ENCODE assay signal across 16 cellular contexts in the genomic region with DNA sequence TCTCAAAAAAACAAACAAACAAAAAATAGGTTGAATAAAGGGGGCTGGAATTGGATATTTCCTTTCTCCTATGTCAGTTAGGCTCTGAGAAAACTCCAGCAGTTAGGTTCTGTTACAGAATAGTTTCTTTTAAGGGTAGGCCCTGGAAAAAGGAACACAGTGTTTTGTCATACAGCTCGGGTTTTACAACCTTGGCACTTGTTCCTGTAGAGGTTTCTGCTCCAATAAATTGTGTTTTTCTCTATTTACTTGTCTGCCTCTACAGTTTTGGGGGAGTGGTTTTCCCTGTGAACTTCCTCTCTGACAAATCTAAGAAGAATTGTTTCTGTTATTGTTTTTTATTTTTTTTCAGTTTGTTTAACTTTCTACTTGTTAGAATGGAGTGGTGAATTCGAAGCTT.
A peak's percentile ranks its signal among the peaks of the same experiment; 100 is the strongest.
DNase-seq lines count a peak whose midpoint lies in the region; ATAC-seq and TF ChIP-seq lines count a peak whose summit lies in the region.
"Had no signal": no experiment of that assay in that cellular context is flagged by ENCODE, and none has a peak within 500 bp of the region (broad histone marks: within the 10 kb centered on the region; RNA-seq: fewer than 3 reads in every experiment).

No MANE protein-coding gene starts in this region.

- H3K27me3 Mint-ChIP-seq in H9 (ENCODE audit: low read depth) = no peaks in the 10 kb centered on the region
- no peaks in the 10 kb centered on the region for H3K27me3 Mint-ChIP-seq in WTC11 (ENCODE audit: low read depth)
- H3K27me3 Mint-ChIP-seq in activated T-cell treated with anti-CD3 and anti-CD28 coated beads, Interleukin-2, amount 50 U/mL, for 72 hours (ENCODE audit: low read depth) = no peaks in the 10 kb centered on the region
- H3K27me3 Mint-ChIP-seq: activated CD4-positive, alpha-beta memory T cell treated with anti-CD3 and anti-CD28 coated beads for 36 hours had no signal

- H3K36me3 ChIP-seq in skeletal muscle satellite cell (ENCODE audit: insufficient read depth, low read length) (no peaks in the 10 kb centered on the region), gastrocnemius medialis (no peaks in the 10 kb centered on the region)
- H3K36me3 ChIP-seq: BE2C had no signal

- H3K23me2 ChIP-seq in H9 (ENCODE audit: insufficient read length, low read depth, low read length, poor library complexity, severe bottlenecking) = no peaks in the 10 kb centered on the region

- H3K4me3 ChIP-seq in skeletal muscle satellite cell (ENCODE audit: low read length) (no peak overlapping the region), gastrocnemius medialis (no peak overlapping the region)

- no peak overlapping the region for H3T11ph ChIP-seq in H9 (ENCODE audit: low read length)

- CTCF ChIA-PET in WTC11 (lab: Charles Lee) = no interaction called here

- no peak overlapping the region for H4K8ac ChIP-seq in H9 (replicated peaks; ENCODE audit: insufficient read length, low read depth, low read length)

- H3K27me3 ChIP-seq in H9 (ENCODE audit: insufficient read depth, low read length) (no peaks in the 10 kb centered on the region), layer of hippocampus (ENCODE audit: control insufficient read depth, insufficient read depth, low read length) (no peaks in the 10 kb centered on the region), skeletal muscle satellite cell (ENCODE audit: control insufficient read depth, insufficient read depth, low read length) (no peaks in the 10 kb centered on the region), gastrocnemius medialis (no peaks in the 10 kb centered on the region)

- H2BK15ac ChIP-seq in H9 (ENCODE audit: low read depth, low read length) = no peak overlapping the region

- H3K9me3 Mint-ChIP-seq in H9 (peaks cover 0 to 4% of the 10 kb centered on the region in 2 experiments; a peak in 3 of 5 replicates), WTC11 (peaks cover 23% of the 10 kb centered on the region)
- H3K9me3 Mint-ChIP-seq in activated T-cell treated with anti-CD3 and anti-CD28 coated beads, Interleukin-2, amount 50 U/mL, for 72 hours = peaks cover 1 to 10% of the 10 kb centered on the region in 2 donors

- H3K4me2 ChIP-seq in H9 (ENCODE audit: insufficient read depth, insufficient read length, low read length) (no peak overlapping the region), skeletal muscle satellite cell (ENCODE audit: low read length) (peak overlapping the region; percentile 0)

- no peak overlapping the region for H4K5ac ChIP-seq in H9 (ENCODE audit: insufficient read length, low read depth, low read length)

- H3K4me3 Mint-ChIP-seq in H9 (no peak overlapping the region), WTC11 (no peak overlapping the region)
- H3K4me3 Mint-ChIP-seq in activated T-cell treated with anti-CD3 and anti-CD28 coated beads, Interleukin-2, amount 50 U/mL, for 72 hours = no peak overlapping the region
- H3K4me3 Mint-ChIP-seq: activated CD4-positive, alpha-beta memory T cell treated with anti-CD3 and anti-CD28 coated beads for 36 hours had no signal

- no peak overlapping the region for H3K9ac ChIP-seq in H9 (ENCODE audit: extremely low read depth, insufficient read length, low read length)
- H3K9ac ChIP-seq in skeletal muscle satellite cell (ENCODE audit: low read depth, low read length) = no peak overlapping the region

- H3K9me3 ChIP-seq in H9 (ENCODE audit: control insufficient read depth, low read depth, low read length) = no peaks in the 10 kb centered on the region
- no peaks in the 10 kb centered on the region for H3K9me3 ChIP-seq in skeletal muscle satellite cell (replicated peaks; ENCODE audit: low read length)
- H3K9me3 ChIP-seq in gastrocnemius medialis = no peaks in the 10 kb centered on the region
- H3K9me3 ChIP-seq: BE2C had no signal

- H3K36me3 Mint-ChIP-seq in H9 (ENCODE audit: insufficient read depth in 1 of 3, low read depth in 3 of 3) (peaks cover 2 to 18% (median 8%) of the 10 kb centered on the region in 3 experiments; a peak in 6 of 7 replicates), WTC11 (peaks cover 23% of the 10 kb centered on the region)
- H3K36me3 Mint-ChIP-seq in activated T-cell treated with anti-CD3 and anti-CD28 coated beads, Interleukin-2, amount 50 U/mL, for 72 hours (ENCODE audit: insufficient read depth in 2 of 2) = peaks cover 0 to 1% of the 10 kb centered on the region in 2 donors
- H3K36me3 Mint-ChIP-seq: activated CD4-positive, alpha-beta memory T cell treated with anti-CD3 and anti-CD28 coated beads for 36 hours had no signal

- no peak overlapping the region for H2BK120ac ChIP-seq in H9 (ENCODE audit: low read depth, low read length, poor library complexity, severe bottlenecking)

- H2BK5ac ChIP-seq in H9 (ENCODE audit: insufficient read length, low read length) = no peak overlapping the region

- no peak overlapping the region for H3K18ac ChIP-seq in H9 (ENCODE audit: insufficient read length, low read depth, low read length)

- no peak overlapping the region for H4K91ac ChIP-seq in H9 (ENCODE audit: insufficient read length, low read depth, low read length)

- H2AFZ ChIP-seq in H9 (ENCODE audit: low read length) = no peak overlapping the region

- H3K14ac ChIP-seq in H9 (ENCODE audit: insufficient read depth, low read length) = no peak overlapping the region

- H2AK5ac ChIP-seq in H9 (ENCODE audit: insufficient read length, low read length) = no peak overlapping the region

- whole genome bisulfite sequencing in H9 (ENCODE audit: extremely low coverage, insufficient read length, low lambda C conversion rate) = no CpG with 5 or more reads among the region's 2 CpGs

- H2BK20ac ChIP-seq in H9 (ENCODE audit: low read depth, low read length, poor library complexity, severe bottlenecking) = no peak overlapping the region

- DNase-seq in H9 (no peak), WTC11 (ENCODE audit: low spot score) (no peak), SIG-M5 (lab: John Stamatoyannopoulos, UW) (no peak), gastrocnemius medialis (no peak)
- no peak for DNase-seq in activated T-cell treated with anti-CD3 and anti-CD28 coated beads, Interleukin-2, amount 50 U/mL, for 72 hours
- DNase-seq: activated CD4-positive, alpha-beta memory T cell treated with anti-CD3 and anti-CD28 coated beads for 36 hours; activated T-cell treated with anti-CD3 and anti-CD28 coated beads, Interleukin-2, amount 50 U/mL, for 48 hours; BE2C; erythroblast; GOT3; left cardiac atrium; NCI-H2171; stimulated activated CD4-positive, alpha-beta T cell treated with anti-CD3 and anti-CD28 coated beads, Interleukin-4, amount 100 ng/mL, for 1 hour had no signal

- H3K23ac ChIP-seq in H9 (ENCODE audit: insufficient read length, low read depth, low read length) = no peak overlapping the region

- no peaks in the 10 kb centered on the region for H4K20me1 ChIP-seq in H9 (ENCODE audit: control insufficient read depth, insufficient read depth, insufficient read length)

- POLR2A ChIA-PET in WTC11 (lab: Charles Lee) = no interaction called here

- no peaks in the 10 kb centered on the region for H3K79me1 ChIP-seq in H9 (ENCODE audit: insufficient read depth, low read depth, low read length, poor library complexity, severe bottlenecking)

- H3K4me1 ChIP-seq in H9 (ENCODE audit: insufficient read depth, low read length) (no peaks in the 10 kb centered on the region), skeletal muscle satellite cell (ENCODE audit: control insufficient read depth, insufficient read depth, low read length) (peaks cover 17% of the 10 kb centered on the region), gastrocnemius medialis (no peaks in the 10 kb centered on the region)
- H3K4me1 ChIP-seq: BE2C had no signal

- TF ChIP-seq CTCF in H9 (conservative IDR thresholded peaks at IDR 0.05) = no peak
- no peak for TF ChIP-seq CTCF in WTC11 (IDR thresholded peaks at IDR 0.05)
- TF ChIP-seq CTCF in gastrocnemius medialis (IDR thresholded peaks at IDR 0.05 in 4 of 5, conservative IDR thresholded peaks at IDR 0.05 in 1 of 5) = no peak

- in situ Hi-C loops in gastrocnemius medialis (cut with MboI; ENCODE audit: low sequenced_read_pairs in 4 of 4) = no loop called here

- no peak overlapping the region for H3K4ac ChIP-seq in H9 (ENCODE audit: low read depth, low read length)

- no peak; the same call in 1 of the 2 replicates for ATAC-seq in WTC11
- no peak for ATAC-seq in activated T-cell treated with anti-CD3 and anti-CD28 coated beads, Interleukin-2, amount 50 U/mL, for 72 hours (replicated peaks in 1 of 2)
- ATAC-seq in GM18511 (IDR thresholded peaks at IDR 0.05; ENCODE audit: unreplicated experiment) = no peak
- no peak for ATAC-seq in gastrocnemius medialis
- ATAC-seq: left cardiac atrium had no signal

- H3K27ac Mint-ChIP-seq in H9 (peak overlapping the region; percentile 79 to 95 (median 85); a peak in 6 of 7 replicates), WTC11 (peak overlapping the region; percentile 77)
- no peak overlapping the region for H3K27ac Mint-ChIP-seq in activated T-cell treated with anti-CD3 and anti-CD28 coated beads, Interleukin-2, amount 50 U/mL, for 72 hours
- H3K27ac Mint-ChIP-seq: activated CD4-positive, alpha-beta memory T cell treated with anti-CD3 and anti-CD28 coated beads for 36 hours had no signal

- intact Hi-C loops in gastrocnemius medialis (cut with DNase I; ENCODE audit: low total_unique reads) = no loop called here

- peaks cover 12% of the 10 kb centered on the region in 2 experiments for H3K4me1 Mint-ChIP-seq in H9
- peaks cover 11% of the 10 kb centered on the region for H3K4me1 Mint-ChIP-seq in WTC11
- no peaks in the 10 kb centered on the region for H3K4me1 Mint-ChIP-seq in activated T-cell treated with anti-CD3 and anti-CD28 coated beads, Interleukin-2, amount 50 U/mL, for 72 hours (ENCODE audit: low read depth)

- no peak for TF ChIP-seq POLR2A in gastrocnemius medialis (IDR thresholded peaks at IDR 0.05)

- H2BK12ac ChIP-seq in H9 (ENCODE audit: insufficient read length, low read depth, low read length) = no peak overlapping the region

- H3K56ac ChIP-seq in H9 (ENCODE audit: insufficient read length, low read depth, low read length) = no peak overlapping the region

- H3K27ac ChIP-seq in H9 (ENCODE audit: insufficient read length, low read depth, low read length) = no peak overlapping the region
- H3K27ac ChIP-seq in layer of hippocampus (ENCODE audit: low read depth, low read length) = peak overlapping the region; percentile 55
- H3K27ac ChIP-seq in gastrocnemius medialis = no peak overlapping the region

- H3K79me2 ChIP-seq in H9 (ENCODE audit: insufficient read depth, low read length) = no peaks in the 10 kb centered on the region

TF ChIP-seq in WTC11, 78 proteins besides CTCF, POLR2A, EP300 and RAD21 (continues in another document):
- TF ChIP-seq, protein P1, sequence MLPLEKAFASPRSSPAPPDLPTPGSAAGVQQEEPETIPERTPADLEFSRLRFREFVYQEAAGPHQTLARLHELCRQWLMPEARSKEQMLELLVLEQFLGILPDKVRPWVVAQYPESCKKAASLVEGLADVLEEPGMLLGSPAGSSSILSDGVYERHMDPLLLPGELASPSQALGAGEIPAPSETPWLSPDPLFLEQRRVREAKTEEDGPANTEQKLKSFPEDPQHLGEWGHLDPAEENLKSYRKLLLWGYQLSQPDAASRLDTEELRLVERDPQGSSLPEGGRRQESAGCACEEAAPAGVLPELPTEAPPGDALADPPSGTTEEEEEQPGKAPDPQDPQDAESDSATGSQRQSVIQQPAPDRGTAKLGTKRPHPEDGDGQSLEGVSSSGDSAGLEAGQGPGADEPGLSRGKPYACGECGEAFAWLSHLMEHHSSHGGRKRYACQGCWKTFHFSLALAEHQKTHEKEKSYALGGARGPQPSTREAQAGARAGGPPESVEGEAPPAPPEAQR (CRISPR knock-in tag; IDR thresholded peaks at IDR 0.05) = no peak
- no peak for TF ChIP-seq ZBTB21 (CRISPR knock-in tag; IDR thresholded peaks at IDR 0.05; ENCODE audit: borderline replicate concordance)
